11 cellular contexts compared by ENCODE assay signal in genomic region chr19:11152318-11153062, GRCh38. TPM values are rescaled to one million over a fixed set of nuclear protein-coding genes. Genes with fewer than 3 reads are reported as not detected.
DNase-seq lines count a peak whose midpoint lies in the region; ATAC-seq and TF ChIP-seq lines count a peak whose summit lies in the region.
"Had no signal": no experiment of that assay in that cellular context is flagged by ENCODE, and none has a peak within 500 bp of the region (broad histone marks: within the 10 kb centered on the region; RNA-seq: fewer than 3 reads in every experiment).

No MANE protein-coding gene starts in this region.

- peaks cover 32% of the 10 kb centered on the region for H3K36me3 Mint-ChIP-seq in WTC11
- H3K36me3 Mint-ChIP-seq: naive B cell; stimulated activated memory B cell treated with anti-CD40 and anti-IgM and Interleukin-4, amounts not matched to agents 10 μg/mL and 1 μg/mL and 100 μg/mL, for 72 hours had no signal

- CTCF ChIA-PET in WTC11 (lab: Charles Lee), result no interaction called here

- H3K27ac Mint-ChIP-seq in WTC11, result 0 out of 2 replicates have a peak overlapping the region, but pooled peaks have one; percentile 26
- H3K27ac Mint-ChIP-seq: stimulated activated memory B cell treated with anti-CD40 and anti-IgM and Interleukin-4, amounts not matched to agents 10 μg/mL and 1 μg/mL and 100 μg/mL, for 72 hours had no signal

- TF ChIP-seq CTCF in WTC11 (IDR thresholded peaks at IDR 0.05), result no peak

- peaks cover 7% of the 10 kb centered on the region for H3K4me1 Mint-ChIP-seq in WTC11

- H3K4me3 Mint-ChIP-seq in WTC11, result no peak overlapping the region
- H3K4me3 Mint-ChIP-seq: stimulated activated memory B cell treated with anti-CD40 and anti-IgM and Interleukin-4, amounts not matched to agents 10 μg/mL and 1 μg/mL and 100 μg/mL, for 72 hours had no signal

- DNase-seq in COR-L47 (lab: John Stamatoyannopoulos, UW), result peak; percentile 13
- no peak for DNase-seq in WTC11 (ENCODE audit: low spot score)
- DNase-seq in cardiac septum (ENCODE audit: low spot score), result peak; percentile 80
- DNase-seq in posterior vena cava (ENCODE audit: low spot score), result peak; percentile 91
- no peak for DNase-seq in NCI-H526 treated with DMSO at 0.1 percent for 48 hours (lab: John Stamatoyannopoulos, UW)
- no peak for DNase-seq in GDM1 (lab: John Stamatoyannopoulos, UW)
- DNase-seq: amniotic stem cell, naive B cell had no signal

- intact Hi-C loops in cardiac septum (cut with DNase I), result no loop called here
- intact Hi-C loops in posterior vena cava (cut with DNase I), result no loop called here

- POLR2A ChIA-PET in WTC11 (lab: Charles Lee), result no interaction called here

- no peak for ATAC-seq in WTC11
- ATAC-seq in HG03520 (IDR thresholded peaks at IDR 0.05; ENCODE audit: unreplicated experiment), result no peak
- no peak for ATAC-seq in GM21515 (IDR thresholded peaks at IDR 0.05; ENCODE audit: unreplicated experiment)
- ATAC-seq: stimulated activated memory B cell treated with anti-CD40 and anti-IgM and Interleukin-4, amounts not matched to agents 10 μg/mL and 1 μg/mL and 100 μg/mL, for 72 hours had no signal

- H3K27me3 Mint-ChIP-seq in WTC11 (ENCODE audit: low read depth), result no peaks in the 10 kb centered on the region

- no peaks in the 10 kb centered on the region for H3K9me3 Mint-ChIP-seq in WTC11
- H3K9me3 Mint-ChIP-seq: naive B cell; stimulated activated memory B cell treated with anti-CD40 and anti-IgM and Interleukin-4, amounts not matched to agents 10 μg/mL and 1 μg/mL and 100 μg/mL, for 72 hours had no signal

TF ChIP-seq in WTC11, 78 proteins besides CTCF, POLR2A, EP300 and RAD21:
- TF ChIP-seq TEAD1 (CRISPR knock-in tag; IDR thresholded peaks at IDR 0.05) (no peak), ZNF121 (CRISPR knock-in tag; IDR thresholded peaks at IDR 0.05) (no peak), ZMAT4 (CRISPR knock-in tag; IDR thresholded peaks at IDR 0.05) (no peak), JUN (CRISPR knock-in tag; IDR thresholded peaks at IDR 0.05) (no peak), FOXJ3 (CRISPR knock-in tag; IDR thresholded peaks at IDR 0.05; ENCODE audit: borderline replicate concordance) (no peak), ZNF425 (CRISPR knock-in tag; conservative IDR thresholded peaks at IDR 0.05) (no peak), E2F1 (CRISPR knock-in tag; IDR thresholded peaks at IDR 0.05) (no peak), NFE2L1 (CRISPR knock-in tag; IDR thresholded peaks at IDR 0.05) (no peak), SOX15 (CRISPR knock-in tag; IDR thresholded peaks at IDR 0.05) (no peak), NR2C2 (CRISPR knock-in tag; IDR thresholded peaks at IDR 0.05) (no peak), MAX (CRISPR knock-in tag; IDR thresholded peaks at IDR 0.05) (no peak), ARID4B (CRISPR knock-in tag; IDR thresholded peaks at IDR 0.05; ENCODE audit: borderline replicate concordance) (no peak)

RNA-seq across cellular contexts. Expression of gene SPC24, which starts 3.1 kb away (rescaled TPM):
- total RNA-seq in WTC11 (2021) (52.0 to 62.2 TPM (median 58.3 TPM) in 3 replicates), cardiac septum (3.8 TPM), posterior vena cava (1 to 10 TPM in 1 of 2 donors, under 1 TPM in 1; 0.81 to 2.2 TPM)

RNA-seq across cellular contexts. Expression of gene KANK2, which starts 44.9 kb away (rescaled TPM):
- total RNA-seq in WTC11 (2021) (31.8 to 35.1 TPM (median 33.2 TPM) in 3 replicates), cardiac septum (499 TPM), posterior vena cava (100 to 1,000 TPM; 355 to 482 TPM)

Comparison
In these comparisons a context has a peak if more than half of its experiments do, and no peak if none do; other contexts are left out.
1. DNase-seq: peak in COR-L47 (single experiment), cardiac septum (single experiment) and posterior vena cava (single experiment); none in WTC11 (single experiment), NCI-H526 treated with DMSO at 0.1 percent for 48 hours (single experiment) and GDM1 (single experiment).
2. RNA of gene SPC24, which starts 3.1 kb away (total RNA-seq): 52.0 to 62.2 TPM in WTC11; 3.8 TPM in cardiac septum (single experiment) and 0.81 to 2.2 TPM in posterior vena cava; every median in the first group is over 10 times any median in the second.